Comparison of ENCODE assay signal across 1 cellular context in the genomic region with DNA sequence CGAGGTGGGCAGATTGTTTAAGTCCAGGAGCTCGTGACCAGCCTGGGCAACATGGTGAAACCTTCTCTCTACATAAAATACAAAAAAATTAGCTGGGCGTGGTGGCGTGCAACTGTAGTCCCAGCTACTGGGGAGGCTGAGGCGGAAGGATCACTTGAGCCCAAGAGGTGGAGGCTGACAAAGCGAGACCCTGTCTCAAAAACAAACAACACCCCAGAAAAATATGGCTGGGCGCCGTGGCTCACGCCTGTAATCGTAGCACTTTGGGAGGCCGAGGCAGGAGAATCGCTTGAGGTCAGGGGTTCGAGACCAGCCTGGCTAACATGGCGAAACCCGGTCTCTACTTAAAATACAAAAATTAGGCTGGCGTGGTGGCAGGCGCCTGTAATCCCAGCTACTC.
TF ChIP-seq lines count a peak whose summit lies in the region.

No MANE protein-coding gene starts in this region.

TF ChIP-seq in GM12878, 131 proteins besides CTCF, POLR2A, EP300 and RAD21:
- TF ChIP-seq, protein P1, sequence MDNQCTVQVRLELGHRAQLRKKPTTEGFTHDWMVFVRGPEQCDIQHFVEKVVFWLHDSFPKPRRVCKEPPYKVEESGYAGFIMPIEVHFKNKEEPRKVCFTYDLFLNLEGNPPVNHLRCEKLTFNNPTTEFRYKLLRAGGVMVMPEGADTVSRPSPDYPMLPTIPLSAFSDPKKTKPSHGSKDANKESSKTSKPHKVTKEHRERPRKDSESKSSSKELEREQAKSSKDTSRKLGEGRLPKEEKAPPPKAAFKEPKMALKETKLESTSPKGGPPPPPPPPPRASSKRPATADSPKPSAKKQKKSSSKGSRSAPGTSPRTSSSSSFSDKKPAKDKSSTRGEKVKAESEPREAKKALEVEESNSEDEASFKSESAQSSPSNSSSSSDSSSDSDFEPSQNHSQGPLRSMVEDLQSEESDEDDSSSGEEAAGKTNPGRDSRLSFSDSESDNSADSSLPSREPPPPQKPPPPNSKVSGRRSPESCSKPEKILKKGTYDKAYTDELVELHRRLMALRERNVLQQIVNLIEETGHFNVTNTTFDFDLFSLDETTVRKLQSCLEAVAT (IDR thresholded peaks at IDR 0.05): peak; percentile 95
- TF ChIP-seq CBX5 (IDR thresholded peaks at IDR 0.05; ENCODE audit: low read depth): no peak
